ENCODE assay signal across 8 cellular contexts in the genomic region with DNA sequence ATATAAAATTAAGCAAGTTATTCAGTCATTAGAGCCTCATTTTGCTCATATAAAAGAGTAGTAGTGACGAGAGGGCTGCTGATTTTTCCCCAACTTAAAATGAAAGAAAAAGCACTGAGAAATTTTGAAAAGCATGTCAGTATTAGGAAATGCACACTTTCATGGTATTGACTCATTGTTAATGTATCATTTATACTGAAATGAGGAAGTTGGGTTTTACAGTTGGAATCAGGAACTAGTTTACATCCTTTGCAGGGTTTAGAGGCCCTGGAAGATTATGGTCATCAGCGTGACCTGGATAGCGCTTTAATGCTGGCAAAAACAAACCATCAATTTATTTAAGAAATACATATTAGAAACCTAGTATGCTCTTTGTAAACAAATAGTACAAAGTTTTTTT.
DNase-seq lines count a peak whose midpoint lies in the region; ATAC-seq and TF ChIP-seq lines count a peak whose summit lies in the region.

No MANE protein-coding gene starts in this region.

- in situ Hi-C loops in GM13977 (cut with MboI; ENCODE audit: low pct_unique_long_range_greater_than_20kb, low sequenced_read_pairs, unreplicated experiment) = loop anchor here (10.0 kb wide), 1 partner anchor 64 kb away; no protein-coding TSS in a partner anchor

- H3K27ac ChIP-seq in vagina (no peak overlapping the region), prostate gland (no peak overlapping the region)

- TF ChIP-seq POLR2A in vagina (IDR thresholded peaks at IDR 0.05) (no peak), prostate gland (IDR thresholded peaks at IDR 0.05) (no peak)

- ATAC-seq in GM21717 (IDR thresholded peaks at IDR 0.05; ENCODE audit: unreplicated experiment) (peak; percentile 78), esophagus mucosa (peak; percentile 53)

- intact Hi-C loops in vagina (cut with DNase I) = loop anchor here (10.0 kb wide), 1 partner anchor 114 kb away; no protein-coding TSS in a partner anchor
- intact Hi-C loops in prostate gland (cut with DNase I) = no loop called here

- peak overlapping the region; percentile 9; the same call in 1 of the 2 replicates for H3K4me3 ChIP-seq in MG63
- H3K4me3 ChIP-seq in vagina = no peak overlapping the region
- H3K4me3 ChIP-seq in prostate gland = no peak overlapping the region

- no peaks in the 10 kb centered on the region for H3K36me3 ChIP-seq in MG63
- H3K36me3 ChIP-seq in vagina = no peaks in the 10 kb centered on the region
- no peaks in the 10 kb centered on the region for H3K36me3 ChIP-seq in prostate gland

- peaks cover 12% of the 10 kb centered on the region for H3K4me1 ChIP-seq in vagina
- H3K4me1 ChIP-seq in prostate gland (replicated peaks) = no peaks in the 10 kb centered on the region

- DNase-seq in GM13977 (ENCODE audit: low spot score) (peak; percentile 32), MG63 (peak; percentile 20), HuH-7 (ENCODE audit: low spot score) (no peak), vagina (ENCODE audit: extremely low spot score in 2 of 2) (no peak), prostate gland (ENCODE audit: low spot score) (no peak), HPDE6-E6E7 (ENCODE audit: extremely low spot score) (no peak)

- TF ChIP-seq CTCF in GM13977 (IDR thresholded peaks at IDR 0.05; ENCODE audit: extremely low read depth, insufficient read depth, missing control alignments) (no peak), vagina (IDR thresholded peaks at IDR 0.05) (no peak), prostate gland (IDR thresholded peaks at IDR 0.05) (no peak)

- H3K9me3 ChIP-seq in MG63 = no peaks in the 10 kb centered on the region
- no peaks in the 10 kb centered on the region for H3K9me3 ChIP-seq in vagina
- no peaks in the 10 kb centered on the region for H3K9me3 ChIP-seq in prostate gland

- H3K27me3 ChIP-seq in MG63 (no peaks in the 10 kb centered on the region), vagina (no peaks in the 10 kb centered on the region), prostate gland (replicated peaks; ENCODE audit: insufficient read depth) (no peaks in the 10 kb centered on the region)

- WGBS in prostate gland = 82% methylated on average over 3 of the region's 3 CpGs

Comparison
In these comparisons a context has a peak if more than half of its experiments do, and no peak if none do; other contexts are left out.
1. DNase-seq: peak in GM13977 (single experiment) and MG63 (single experiment); none in HuH-7 (single experiment), vagina (0 of 2), prostate gland (single experiment) and HPDE6-E6E7 (single experiment).